In genomic region chr14:64715146-64715627, GRCh38 we compare ENCODE assay signal across 12 cellular contexts. TPM values are rescaled to one million over a fixed set of nuclear protein-coding genes. Genes with fewer than 3 reads are reported as not detected.
A peak's percentile ranks its signal among the peaks of the same experiment; 100 is the strongest.
DNase-seq lines count a peak whose midpoint lies in the region; ATAC-seq and TF ChIP-seq lines count a peak whose summit lies in the region.
"Had no signal": no experiment of that assay in that cellular context is flagged by ENCODE, and none has a peak within 500 bp of the region (broad histone marks: within the 10 kb centered on the region; RNA-seq: fewer than 3 reads in every experiment).

No MANE protein-coding gene starts in this region.

- H3K9me3 ChIP-seq in neural cell (ENCODE audit: low read length) (peaks cover 6% of the 10 kb centered on the region), tibial artery (no peaks in the 10 kb centered on the region)

- H3K27me3 ChIP-seq in neural cell (ENCODE audit: insufficient read depth, low read depth, low read length) (no peaks in the 10 kb centered on the region), tibial artery (no peaks in the 10 kb centered on the region)

- H3K27me3 Mint-ChIP-seq in WTC11 (ENCODE audit: low read depth): peaks cover 24% of the 10 kb centered on the region

- CTCF ChIA-PET in WTC11 (lab: Charles Lee): interaction anchor here (1.3 to 5.2 kb wide), 5 partner anchors 9 to 50 kb away, joined by 3 to 40 read pairs (median 6); partner anchors contain the start of gene PLEKHG3

- H3K36me3 ChIP-seq in neural cell (ENCODE audit: insufficient read depth, low read length): no peaks in the 10 kb centered on the region
- no peaks in the 10 kb centered on the region for H3K36me3 ChIP-seq in tibial artery

- intact Hi-C loops in tibial artery (cut with DNase I; ENCODE audit: low total_unique reads): no loop called here

- H4K20me1 ChIP-seq in neural cell (ENCODE audit: insufficient read depth): no peaks in the 10 kb centered on the region

- H3K9me3 Mint-ChIP-seq in WTC11: peaks cover 29% of the 10 kb centered on the region

- no peak overlapping the region for H3K9ac ChIP-seq in neural cell (ENCODE audit: low read length)

- peak overlapping the region; percentile 50 for H3K4me3 ChIP-seq in neural cell (ENCODE audit: low read length)
- H3K4me3 ChIP-seq in tibial artery: peak overlapping the region; percentile 46 to 54

- no peaks in the 10 kb centered on the region for H3F3A ChIP-seq in neural cell (ENCODE audit: insufficient read depth, low read length, poor library complexity, severe bottlenecking)

- H3K4me3 Mint-ChIP-seq in WTC11: peak overlapping the region; percentile 72; the same call in 1 of the 2 replicates
- H3K4me3 Mint-ChIP-seq: activated naive CD4-positive, alpha-beta T cell treated with anti-CD3 and anti-CD28 coated beads, Interleukin-2, amount 50 U/mL, for 24 hours; stimulated activated memory B cell treated with anti-CD40 and anti-IgM and Interleukin-4, amounts not matched to agents 10 μg/mL and 1 μg/mL and 100 μg/mL, for 72 hours had no signal

- H3K4me2 ChIP-seq in neural cell (ENCODE audit: low read length): no peak overlapping the region

- H3K36me3 Mint-ChIP-seq in WTC11: peaks cover 36% of the 10 kb centered on the region

- H3K27ac ChIP-seq in epithelial cell of prostate (peak overlapping the region; percentile 94), neural cell (ENCODE audit: low read length) (no peak overlapping the region), tibial artery (peak overlapping the region; percentile 88 to 91)

- H3K4me1 ChIP-seq in tibial artery: peaks cover 9 to 87% (median 66%) of the 10 kb centered on the region in 4 donors

- peaks cover 39% of the 10 kb centered on the region for H3K79me2 ChIP-seq in neural cell (replicated peaks; ENCODE audit: insufficient read depth, low read length)

- TF ChIP-seq CTCF in WTC11 (IDR thresholded peaks at IDR 0.05) (no peak), neural cell (IDR thresholded peaks at IDR 0.05; ENCODE audit: poor library complexity, severe bottlenecking) (no peak), tibial artery (IDR thresholded peaks at IDR 0.05) (no peak)

- H2AFZ ChIP-seq in neural cell (ENCODE audit: low read depth, low read length): no peak overlapping the region

- no peaks in the 10 kb centered on the region for H3K9me2 ChIP-seq in neural cell (ENCODE audit: insufficient read depth, low read length)

- ATAC-seq in WTC11: peak; percentile 25
- ATAC-seq: PC-3; stimulated activated memory B cell treated with anti-CD40 and anti-IgM and Interleukin-4, amounts not matched to agents 10 μg/mL and 1 μg/mL and 100 μg/mL, for 72 hours had no signal

- DNase-seq in WTC11 (ENCODE audit: low spot score): no peak
- no peak for DNase-seq in epithelial cell of prostate (ENCODE audit: low read depth, low spot score)
- DNase-seq in tibial artery: peak; percentile 10 to 43
- DNase-seq in HuH-7.5 (ENCODE audit: low spot score): no peak
- no peak for DNase-seq in SHP77 (lab: John Stamatoyannopoulos, UW)
- DNase-seq in stimulated activated CD4-positive, alpha-beta T cell treated with anti-CD3 and anti-CD28 coated beads, Interleukin-4, amount 100 ng/mL, for 4 hours: no peak
- DNase-seq: NCI-H2107; PC-3; stimulated activated CD4-positive, alpha-beta T cell treated with anti-CD3 and anti-CD28 coated beads, Interleukin-15, amount 100 ng/mL, for 24 hours had no signal

- peaks cover 71% of the 10 kb centered on the region for H3K4me1 Mint-ChIP-seq in WTC11
- H3K4me1 Mint-ChIP-seq: stimulated activated memory B cell treated with anti-CD40 and anti-IgM and Interleukin-4, amounts not matched to agents 10 μg/mL and 1 μg/mL and 100 μg/mL, for 72 hours had no signal

- no peak for TF ChIP-seq RAD21 in neural cell (conservative IDR thresholded peaks at IDR 0.05)

- POLR2A ChIA-PET in WTC11 (lab: Charles Lee): interaction anchor here (1.1 to 4.1 kb wide), 3 partner anchors 9 to 33 kb away, joined by 3 to 52 read pairs (median 5); partner anchors contain the start of gene PLEKHG3

- no peak for TF ChIP-seq EP300 in neural cell (conservative IDR thresholded peaks at IDR 0.05; ENCODE audit: poor library complexity, severe bottlenecking)

- H3K27ac Mint-ChIP-seq in WTC11: peak overlapping the region; percentile 78
- H3K27ac Mint-ChIP-seq: activated naive CD4-positive, alpha-beta T cell treated with anti-CD3 and anti-CD28 coated beads, Interleukin-2, amount 50 U/mL, for 24 hours; stimulated activated memory B cell treated with anti-CD40 and anti-IgM and Interleukin-4, amounts not matched to agents 10 μg/mL and 1 μg/mL and 100 μg/mL, for 72 hours had no signal

TF ChIP-seq in WTC11, 78 proteins besides CTCF, POLR2A, EP300 and RAD21 (continues in another document):
- TF ChIP-seq ATF3 (CRISPR knock-in tag; conservative IDR thresholded peaks at IDR 0.05) (no peak), ARID4B (CRISPR knock-in tag; IDR thresholded peaks at IDR 0.05; ENCODE audit: borderline replicate concordance) (no peak)

TF ChIP-seq in neural cell, 6 proteins besides CTCF, POLR2A, EP300 and RAD21:
- no peak for TF ChIP-seq SMC3 (conservative IDR thresholded peaks at IDR 0.05; ENCODE audit: poor library complexity)
- no peak for TF ChIP-seq EZH2 (IDR thresholded peaks at IDR 0.05; ENCODE audit: borderline replicate concordance, insufficient read depth, low read length, poor library complexity, severe bottlenecking)
- no peak for TF ChIP-seq REST (IDR thresholded peaks at IDR 0.05; ENCODE audit: borderline replicate concordance)
- TF ChIP-seq MXI1 (conservative IDR thresholded peaks at IDR 0.05; ENCODE audit: poor library complexity, severe bottlenecking): no peak
- TF ChIP-seq POLR2AphosphoS5 (IDR thresholded peaks at IDR 0.05): no peak
- no peak for TF ChIP-seq TAF1 (IDR thresholded peaks at IDR 0.05; ENCODE audit: low read depth)

RNA-seq across cellular contexts. Expression of gene PLEKHG3, which starts 11.0 kb away (rescaled TPM):
- total RNA-seq in WTC11 (2021): 70.6 to 75.3 TPM (median 71.8 TPM) in 3 replicates
- polyA plus RNA-seq in neural cell: 15.8 and 27.3 TPM in 2 replicates
- polyA minus RNA-seq in neural cell: 25.6 and 27.3 TPM in 2 replicates

Comparison
In these comparisons a context has a peak if more than half of its experiments do, and no peak if none do; other contexts are left out.
1. DNase-seq: peak in tibial artery (2 of 2); none in WTC11 (single experiment), epithelial cell of prostate (single experiment), HuH-7.5 (single experiment), SHP77 (0 of 2) and stimulated activated CD4-positive, alpha-beta T cell treated with anti-CD3 and anti-CD28 coated beads, Interleukin-4, amount 100 ng/mL, for 4 hours (0 of 2).